In the genomic region with DNA sequence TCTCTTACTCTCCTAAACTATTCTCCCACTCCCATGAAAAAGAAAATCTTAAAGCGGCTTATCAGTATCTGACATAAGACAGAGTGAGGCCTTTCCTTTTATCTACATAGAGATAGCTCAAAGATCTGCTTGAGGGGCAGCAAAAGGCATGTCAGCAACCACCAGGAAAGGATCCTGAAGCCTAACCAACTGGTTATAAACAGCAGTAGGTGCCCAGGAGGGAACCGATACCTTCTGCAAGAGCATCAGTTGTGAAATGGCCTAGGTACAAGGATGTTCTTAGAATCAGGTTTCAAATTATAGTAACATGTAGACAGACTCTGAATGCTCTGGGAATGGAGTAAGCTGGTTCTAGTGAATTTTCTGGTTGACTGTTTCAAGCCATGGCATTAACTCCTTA, we compare ENCODE assay signal across 1 cellular context.
TF ChIP-seq lines count a peak whose summit lies in the region.

No MANE protein-coding gene starts in this region.

TF ChIP-seq in GM23338, 12 proteins besides CTCF, POLR2A, EP300 and RAD21 (continued from another document):
- no peak for TF ChIP-seq ZNF462 (CRISPR knock-in tag; IDR thresholded peaks at IDR 0.05)
- TF ChIP-seq ZNF331 (CRISPR knock-in tag; IDR thresholded peaks at IDR 0.05; ENCODE audit: low read depth): no peak
- no peak for TF ChIP-seq EZH2phosphoT487 (IDR thresholded peaks at IDR 0.05; ENCODE audit: unreplicated experiment)
